In genomic region chr18:267688-268552, GRCh38 we compare ENCODE assay signal across 8 cellular contexts. TPM values are rescaled to one million over a fixed set of nuclear protein-coding genes. Genes with fewer than 3 reads are reported as not detected.
DNase-seq lines count a peak whose midpoint lies in the region; ATAC-seq and TF ChIP-seq lines count a peak whose summit lies in the region.

TSS of gene THOC1 (minus strand) at chr18:268047. CDS start at chr18:268019, 28 bp downstream.

- peaks cover 60% of the 10 kb centered on the region for H3K79me2 ChIP-seq in DOHH2 (ENCODE audit: control insufficient read depth, low read length)

- H3K4me1 ChIP-seq in DOHH2 (ENCODE audit: control insufficient read depth, low read length) (peaks cover 32% of the 10 kb centered on the region), esophagus squamous epithelium (peaks cover 14 to 42% (median 18%) of the 10 kb centered on the region in 3 donors)

- H3K4me3 ChIP-seq in DOHH2 (ENCODE audit: low read length), result peak within 1 kb of the TSS; percentile 94
- H3K4me3 ChIP-seq in esophagus squamous epithelium, result peak within 1 kb of the TSS; percentile 86 to 94 (median 93)

- H3K27me3 ChIP-seq in DOHH2 (ENCODE audit: control insufficient read depth, low read length) (no peaks in the 10 kb centered on the region), esophagus squamous epithelium (no peaks in the 10 kb centered on the region)

- DNase-seq in RKO (ENCODE audit: low spot score) (peak; percentile 97), activated T-helper 1 cell treated with Interleukin-2 at 50 U/mL for 16 hours (ENCODE audit: low read depth) (peak; percentile 83), esophagus squamous epithelium (lab: John Stamatoyannopoulos, UW) (peak; percentile 66), myocyte (ENCODE audit: low read depth) (peak; percentile 93)
- DNase-seq in stimulated activated CD8-positive, alpha-beta memory T cell treated with anti-CD3 and anti-CD28 coated beads, Interleukin-7, amount 100 ng/mL, for 4 hours (ENCODE audit: low read depth in 2 of 2), result peak; percentile 96

- peak within 1 kb of the TSS; percentile 74 for H3K27ac ChIP-seq in DOHH2 (ENCODE audit: low read depth, low read length)
- peak within 1 kb of the TSS; percentile 96 for H3K27ac ChIP-seq in KOPT-K1 (ENCODE audit: low read depth, low read length, poor library complexity, severe bottlenecking)
- peak within 1 kb of the TSS; percentile 90 to 95 (median 94) for H3K27ac ChIP-seq in esophagus squamous epithelium

- WGBS in esophagus squamous epithelium, 2 donors, result 0% methylated on average over 19 to 30 of the region's 69 CpGs

- peaks cover 5% of the 10 kb centered on the region; the same call in 1 of the 2 replicates for H3F3A ChIP-seq in DOHH2 (ENCODE audit: control insufficient read depth, insufficient read depth)

- H4K20me1 ChIP-seq in DOHH2 (ENCODE audit: control insufficient read depth, insufficient read depth, low read depth, low read length), result peaks cover 6% of the 10 kb centered on the region; the same call in 1 of the 2 replicates

- peaks cover 50% of the 10 kb centered on the region for H3K36me3 ChIP-seq in DOHH2 (ENCODE audit: control insufficient read depth, low read length)
- H3K36me3 ChIP-seq in KOPT-K1 (ENCODE audit: insufficient read depth, low read length), result peaks cover 21% of the 10 kb centered on the region
- peaks cover 0 to 27% (median 7%) of the 10 kb centered on the region in 3 donors for H3K36me3 ChIP-seq in esophagus squamous epithelium

- H3K9me2 ChIP-seq in DOHH2 (replicated peaks; ENCODE audit: control insufficient read depth, low read length), result no peaks in the 10 kb centered on the region

- TF ChIP-seq CTCF in DOHH2 (IDR thresholded peaks at IDR 0.05; ENCODE audit: low read depth, low read length, poor library complexity, severe bottlenecking) (no peak), esophagus squamous epithelium (IDR thresholded peaks at IDR 0.05) (peak in 2 of 6 experiments; percentile 0 to 4)

- intact Hi-C loops in esophagus squamous epithelium (cut with DNase I), result no loop called here

- no peaks in the 10 kb centered on the region for H3K9me3 ChIP-seq in DOHH2 (ENCODE audit: control insufficient read depth, insufficient read depth, low read length)
- no peaks in the 10 kb centered on the region for H3K9me3 ChIP-seq in KOPT-K1 (ENCODE audit: insufficient read depth, low read length, poor library complexity, severe bottlenecking)
- no peaks in the 10 kb centered on the region for H3K9me3 ChIP-seq in esophagus squamous epithelium

- ATAC-seq in GM21825 (IDR thresholded peaks at IDR 0.05; ENCODE audit: unreplicated experiment), result peak; percentile 83

- peak in 3 of 4 donors; percentile 47 to 81 (median 75) for TF ChIP-seq POLR2A in esophagus squamous epithelium (IDR thresholded peaks at IDR 0.05)

- H3K4me2 ChIP-seq in DOHH2 (ENCODE audit: low read length), result peak within 1 kb of the TSS; percentile 100

RNA-seq across cellular contexts. Expression of gene THOC1, which starts in this region (rescaled TPM):
- total RNA-seq in esophagus squamous epithelium (10 to 100 TPM; 17.6 to 59.7 (median 30.1) TPM), myocyte (34.8 and 36.4 TPM in 2 replicates)
- polyA plus RNA-seq in myocyte (2012), result 13.9 TPM

Comparison
In these comparisons a context has a peak if more than half of its experiments do, and no peak if none do; other contexts are left out.
1. Peak in every context shown above with its lines: DNase-seq, ATAC-seq, H3K4me3 ChIP-seq and H3K27ac ChIP-seq.